ENCODE assay signal across 13 cellular contexts in genomic region chr16:11325404-11326083, GRCh38. TPM values are rescaled to one million over a fixed set of nuclear protein-coding genes. Genes with fewer than 3 reads are reported as not detected.
A peak's percentile ranks its signal among the peaks of the same experiment; 100 is the strongest.
DNase-seq lines count a peak whose midpoint lies in the region; ATAC-seq, FAIRE-seq and TF ChIP-seq lines count a peak whose summit lies in the region.
"Had no signal": no experiment of that assay in that cellular context is flagged by ENCODE, and none has a peak within 500 bp of the region (broad histone marks: within the 10 kb centered on the region; RNA-seq: fewer than 3 reads in every experiment).

No MANE protein-coding gene starts in this region.

- H2AFZ ChIP-seq in K562 (ENCODE audit: low read depth, low read length) = no peak overlapping the region

- no TSS peak for BruUV-seq in K562 (replicated peaks; lab: Mats Ljungman, UMichigan)

- peak; percentile 50 for DNase-seq in stimulated activated CD4-positive, alpha-beta T cell treated with anti-CD3 and anti-CD28 coated beads, Interleukin-1b, Interleukin-23, amount 100 ng/mL, for 48 hours
- no peak for DNase-seq in stimulated activated CD4-positive, alpha-beta T cell treated with anti-CD3 and anti-CD28 coated beads, Interleukin-12 subunit alpha, Interleukin-12 subunit beta, amount 100 ng/mL, for 4 hours
- DNase-seq in OCI-M1 (lab: John Stamatoyannopoulos, UW) = peak; percentile 27
- DNase-seq in K562 (ENCODE audit: extremely low read depth in 1 of 4, low spot score in 3 of 4) = no peak
- DNase-seq in stimulated activated naive CD8-positive, alpha-beta T cell treated with anti-CD3 and anti-CD28 coated beads, Interleukin-15, amount 100 ng/mL, for 72 hours = peak in 1 of 2 donors; percentile 62
- no peak for DNase-seq in effector memory CD8-positive, alpha-beta T cell
- DNase-seq in ureter (ENCODE audit: low spot score) = no peak
- DNase-seq: EL, NCI-H2171 treated with DMSO at 0.1 percent for 48 hours, ovary, T-cell had no signal

- no peak overlapping the region for H3K4me2 ChIP-seq in K562 (ENCODE audit: insufficient read depth, low read length)

- no peaks in the 10 kb centered on the region for H3K79me2 ChIP-seq in K562 (ENCODE audit: control insufficient read depth, insufficient read depth, low read length)

- no peak for FAIRE-seq in K562 (lab: Jason Lieb, UNC)

- TF ChIP-seq EP300 in K562 (IDR thresholded peaks at IDR 0.05; ENCODE audit: low read length) = no peak

- peaks cover 6% of the 10 kb centered on the region for H3K36me3 Mint-ChIP-seq in effector memory CD8-positive, alpha-beta T cell (ENCODE audit: insufficient read depth)
- H3K36me3 Mint-ChIP-seq: T-cell had no signal

- no peak for TF ChIP-seq POLR2A in K562 (conservative IDR thresholded peaks at IDR 0.05)

- peaks cover 69% of the 10 kb centered on the region for H3K4me1 Mint-ChIP-seq in stimulated activated naive CD8-positive, alpha-beta T cell treated with anti-CD3 and anti-CD28 coated beads, Interleukin-15, amount 100 ng/mL, for 72 hours
- peaks cover 23 to 24% of the 10 kb centered on the region in 2 donors for H3K4me1 Mint-ChIP-seq in effector memory CD8-positive, alpha-beta T cell (ENCODE audit: low read depth in 2 of 2)

- no peak overlapping the region for H3K4me3 Mint-ChIP-seq in stimulated activated naive CD8-positive, alpha-beta T cell treated with anti-CD3 and anti-CD28 coated beads, Interleukin-15, amount 100 ng/mL, for 72 hours
- H3K4me3 Mint-ChIP-seq in effector memory CD8-positive, alpha-beta T cell = no peak overlapping the region
- H3K4me3 Mint-ChIP-seq: T-cell had no signal

- 10% methylated on average over 10 of the region's 10 CpGs for WGBS in K562 (ENCODE audit: insufficient coverage, low coverage, missing lambda C conversion rate)

- H3K27me3 Mint-ChIP-seq in stimulated activated naive CD8-positive, alpha-beta T cell treated with anti-CD3 and anti-CD28 coated beads, Interleukin-15, amount 100 ng/mL, for 72 hours = no peaks in the 10 kb centered on the region
- peaks cover 24 to 29% of the 10 kb centered on the region in 2 donors for H3K27me3 Mint-ChIP-seq in effector memory CD8-positive, alpha-beta T cell
- H3K27me3 Mint-ChIP-seq: T-cell had no signal

- H3K36me3 ChIP-seq in K562 (ENCODE audit: control insufficient read depth, insufficient read depth, low read length) = no peaks in the 10 kb centered on the region
- H3K36me3 ChIP-seq: ovary had no signal

- ATAC-seq in K562 = no peak
- peak; percentile 74 for ATAC-seq in stimulated activated naive CD8-positive, alpha-beta T cell treated with anti-CD3 and anti-CD28 coated beads, Interleukin-15, amount 100 ng/mL, for 72 hours
- ATAC-seq in GM19455 (IDR thresholded peaks at IDR 0.05; ENCODE audit: unreplicated experiment) = no peak
- no peak for ATAC-seq in effector memory CD8-positive, alpha-beta T cell (replicated peaks)
- ATAC-seq: T-cell had no signal

- no peak overlapping the region for H3K27ac ChIP-seq in K562 (ENCODE audit: extremely low read depth, low read depth, low read length)
- H3K27ac ChIP-seq: ovary had no signal

- POLR2A ChIA-PET in K562 (lab: Yijun Ruan, JAX) = interaction anchor here (0.7 to 0.8 kb wide), 2 partner anchors 8 to 114 kb away, joined by 3 to 4 read pairs; no protein-coding TSS in a partner anchor

- CTCF ChIA-PET in K562 (lab: Yijun Ruan, JAX; ENCODE audit: low intra/inter-chr PET ratio) = no interaction called here

- peaks cover 0 to 3% of the 10 kb centered on the region in 2 experiments; a peak in 2 of 5 replicates for H3K4me1 ChIP-seq in K562 (replicated peaks in 1 of 2; ENCODE audit: control insufficient read depth in 2 of 2, insufficient read depth in 2 of 2, low read length in 2 of 2)

- peaks cover 2% of the 10 kb centered on the region; the same call in 1 of the 2 replicates for H3K9me3 ChIP-seq in K562 (replicated peaks; ENCODE audit: control insufficient read depth, insufficient read depth, low read depth, low read length)
- H3K9me3 ChIP-seq: ovary had no signal

- peaks cover 0 to 7% of the 10 kb centered on the region in 2 donors for H3K9me3 Mint-ChIP-seq in stimulated activated naive CD8-positive, alpha-beta T cell treated with anti-CD3 and anti-CD28 coated beads, Interleukin-15, amount 100 ng/mL, for 72 hours
- H3K9me3 Mint-ChIP-seq in effector memory CD8-positive, alpha-beta T cell = peaks cover 0 to 3% of the 10 kb centered on the region in 2 donors
- H3K9me3 Mint-ChIP-seq: T-cell had no signal

- TF ChIP-seq RAD21 in K562 (CRISPR knock-in tag; conservative IDR thresholded peaks at IDR 0.05 in 1 of 2, IDR thresholded peaks at IDR 0.05 in 1 of 2) = no peak

- peaks cover 16 to 29% of the 10 kb centered on the region in 2 experiments; a peak in 4 of 5 replicates for H3K27me3 ChIP-seq in K562 (ENCODE audit: control insufficient read depth in 2 of 2, insufficient read depth in 2 of 2, low read length in 2 of 2)
- H3K27me3 ChIP-seq: ovary had no signal

- in situ Hi-C loops in K562 (cut with MboI) = no loop called here

- H3K9me1 ChIP-seq in K562 (ENCODE audit: control insufficient read depth, insufficient read depth, low read length) = no peaks in the 10 kb centered on the region

- no peak overlapping the region for H3K4me3 ChIP-seq in K562
- H3K4me3 ChIP-seq: ovary had no signal

- H3K9ac ChIP-seq in K562 (ENCODE audit: insufficient read depth in 1 of 2, low read depth in 2 of 2, low read length in 2 of 2) = no peak overlapping the region

- TF ChIP-seq CTCF in K562 (IDR thresholded peaks at IDR 0.05 in 2 of 3, conservative IDR thresholded peaks at IDR 0.05 in 1 of 3; ENCODE audit: insufficient read depth in 2 of 3, low read depth in 1 of 3, low read length in 3 of 3) = no peak

- H3K27ac Mint-ChIP-seq in stimulated activated naive CD8-positive, alpha-beta T cell treated with anti-CD3 and anti-CD28 coated beads, Interleukin-15, amount 100 ng/mL, for 72 hours = peak overlapping the region; percentile 5 to 28
- H3K27ac Mint-ChIP-seq in effector memory CD8-positive, alpha-beta T cell = no peak overlapping the region

- intact Hi-C loops in K562 (cut with micrococcal nuclease) = no loop called here

- H4K20me1 ChIP-seq in K562 (replicated peaks; ENCODE audit: control insufficient read depth, insufficient read depth, low read length) = no peaks in the 10 kb centered on the region

RNA-seq across cellular contexts. Expression of gene RMI2, which starts 19.7 kb away (rescaled TPM):
- 15.0 and 19.5 TPM in 2 replicates for total RNA-seq in K562 (2011; cell fraction: chromatin; rRNA removed; ENCODE audit: low replicate concordance)
- total RNA-seq in K562 (2011; cell fraction: nucleolus; rRNA removed) = 8.7 and 9.6 TPM in 2 replicates
- 13.8 and 19.5 TPM in 2 replicates for total RNA-seq in K562 (2011; cell fraction: nucleoplasm; rRNA removed)
- total RNA-seq in K562 (2014; rRNA removed) (23.2 and 35.2 TPM in 2 replicates), K562 (2014; rRNA removed; fragmentation: Illumina TruSeq; extraction: Trizol) (32.6 and 39.9 TPM in 2 replicates), K562 (2015; rRNA removed; fragmentation: Illumina TruSeq; extraction: Trizol) (16.1 and 16.4 TPM in 2 replicates), K562 (2021) (33.7 and 38.8 TPM in 2 replicates), ureter (8.4 TPM)
- polyA plus RNA-seq in K562 (2011; rRNA removed) (27.4 and 35.0 TPM in 2 replicates), K562 (2014; fragmentation: Illumina TruSeq; extraction: Trizol) (43.4 and 48.8 TPM in 2 replicates), K562 (2014; fragmentation: Nextera tagmentation; extraction: Ambion mirVana) (10 to 100 TPM in 1 of 2 experiments, 1 to 10 TPM in 1; 8.0 to 10.3 TPM), K562 (2014; rRNA removed) (32.5 and 36.9 TPM in 2 replicates)
- 12.1 and 25.8 TPM in 2 replicates for polyA plus RNA-seq in K562 (2011; cell fraction: cytosol; rRNA removed)
- polyA plus RNA-seq in K562 (2011; cell fraction: nucleus; rRNA removed) = 9.6 and 15.0 TPM in 2 replicates
- 37.1 and 50.2 TPM in 2 replicates for polyA plus RNA-seq in K562 (2012)
- 18.2 and 19.3 TPM in 2 replicates for polyA minus RNA-seq in K562 (2011; rRNA and poly(A)+ RNA removed)
- 7.6 and 8.6 TPM in 2 replicates for polyA minus RNA-seq in K562 (2011; cell fraction: cytosol; rRNA and poly(A)+ RNA removed)
- 3.9 and 8.6 TPM in 2 replicates for polyA minus RNA-seq in K562 (2011; cell fraction: nucleus; rRNA and poly(A)+ RNA removed)

RNA-seq across cellular contexts. Expression of gene PRM1, which starts 44.4 kb away (rescaled TPM):
- total RNA-seq in K562 (2011; cell fraction: chromatin; rRNA removed; ENCODE audit: low replicate concordance) = not detected in 2 replicates
- not detected in 2 replicates for total RNA-seq in K562 (2011; cell fraction: nucleolus; rRNA removed)
- total RNA-seq in K562 (2011; cell fraction: nucleoplasm; rRNA removed) = not detected in 2 replicates
- total RNA-seq in K562 (2014; rRNA removed) = not detected in 2 replicates
- not detected in 2 replicates for total RNA-seq in K562 (2014; rRNA removed; fragmentation: Illumina TruSeq; extraction: Trizol)
- not detected in 2 replicates for total RNA-seq in K562 (2015; rRNA removed; fragmentation: Illumina TruSeq; extraction: Trizol)
- not detected in 2 replicates for total RNA-seq in K562 (2021)
- polyA plus RNA-seq in K562 (2011; rRNA removed) = not detected in 2 replicates
- polyA plus RNA-seq in K562 (2011; cell fraction: cytosol; rRNA removed) = not detected in 2 replicates
- not detected in 2 replicates for polyA plus RNA-seq in K562 (2011; cell fraction: nucleus; rRNA removed)
- not detected in 2 replicates for polyA plus RNA-seq in K562 (2012)
- not detected in 2 replicates for polyA plus RNA-seq in K562 (2014; fragmentation: Illumina TruSeq; extraction: Trizol)
- not detected for polyA plus RNA-seq in K562 (2014; fragmentation: Nextera tagmentation; extraction: Ambion mirVana)
- polyA plus RNA-seq in K562 (2014; rRNA removed) = not detected in 2 replicates
- polyA minus RNA-seq in K562 (2011; rRNA and poly(A)+ RNA removed) = not detected in 2 replicates
- not detected in 2 replicates for polyA minus RNA-seq in K562 (2011; cell fraction: cytosol; rRNA and poly(A)+ RNA removed)
- polyA minus RNA-seq in K562 (2011; cell fraction: nucleus; rRNA and poly(A)+ RNA removed) = not detected in 2 replicates
- not detected for total RNA-seq in ureter
- total RNA-seq: lower leg skin, ovary, T-cell had no signal
- polyA plus RNA-seq: ovary had no signal

RNA-seq across cellular contexts. Expression of gene PRM2, which starts 49.3 kb away (rescaled TPM):
- not detected in 2 replicates for total RNA-seq in K562 (2011; cell fraction: chromatin; rRNA removed; ENCODE audit: low replicate concordance)
- total RNA-seq in K562 (2011; cell fraction: nucleolus; rRNA removed) = not detected in 2 replicates
- not detected in 2 replicates for total RNA-seq in K562 (2011; cell fraction: nucleoplasm; rRNA removed)
- not detected in 2 replicates for total RNA-seq in K562 (2014; rRNA removed)
- not detected in 2 replicates for total RNA-seq in K562 (2014; rRNA removed; fragmentation: Illumina TruSeq; extraction: Trizol)
- total RNA-seq in K562 (2015; rRNA removed; fragmentation: Illumina TruSeq; extraction: Trizol) = not detected in 2 replicates
- total RNA-seq in K562 (2021) = not detected in 2 replicates
- polyA plus RNA-seq in K562 (2011; rRNA removed) = not detected in 2 replicates
- polyA plus RNA-seq in K562 (2011; cell fraction: cytosol; rRNA removed) = not detected in 2 replicates
- polyA plus RNA-seq in K562 (2011; cell fraction: nucleus; rRNA removed) = not detected in 2 replicates
- polyA plus RNA-seq in K562 (2012) = not detected in 2 replicates
- not detected in 2 replicates for polyA plus RNA-seq in K562 (2014; fragmentation: Illumina TruSeq; extraction: Trizol)
- polyA plus RNA-seq in K562 (2014; fragmentation: Nextera tagmentation; extraction: Ambion mirVana) = not detected
- polyA plus RNA-seq in K562 (2014; rRNA removed) = not detected in 2 replicates
- not detected in 2 replicates for polyA minus RNA-seq in K562 (2011; rRNA and poly(A)+ RNA removed)
- polyA minus RNA-seq in K562 (2011; cell fraction: cytosol; rRNA and poly(A)+ RNA removed) = not detected in 2 replicates
- polyA minus RNA-seq in K562 (2011; cell fraction: nucleus; rRNA and poly(A)+ RNA removed) = not detected in 2 replicates
- total RNA-seq in ureter = not detected
- total RNA-seq: ovary, T-cell had no signal
- polyA plus RNA-seq: ovary had no signal

RNA-seq across cellular contexts. Expression of gene PRM3, which starts 52.1 kb away (rescaled TPM):
- total RNA-seq in K562 (2011; cell fraction: chromatin; rRNA removed; ENCODE audit: low replicate concordance) = not detected in 2 replicates
- not detected in 2 replicates for total RNA-seq in K562 (2011; cell fraction: nucleolus; rRNA removed)
- total RNA-seq in K562 (2011; cell fraction: nucleoplasm; rRNA removed) = not detected in 2 replicates
- not detected in 2 replicates for total RNA-seq in K562 (2014; rRNA removed)
- total RNA-seq in K562 (2014; rRNA removed; fragmentation: Illumina TruSeq; extraction: Trizol) = not detected in 2 replicates
- total RNA-seq in K562 (2015; rRNA removed; fragmentation: Illumina TruSeq; extraction: Trizol) = not detected in 2 replicates
- not detected in 2 replicates for total RNA-seq in K562 (2021)
- polyA plus RNA-seq in K562 (2011; rRNA removed) = not detected in 2 replicates
- not detected in 2 replicates for polyA plus RNA-seq in K562 (2011; cell fraction: cytosol; rRNA removed)
- not detected in 2 replicates for polyA plus RNA-seq in K562 (2011; cell fraction: nucleus; rRNA removed)
- not detected in 2 replicates for polyA plus RNA-seq in K562 (2012)
- polyA plus RNA-seq in K562 (2014; fragmentation: Illumina TruSeq; extraction: Trizol) = not detected in 2 replicates
- not detected for polyA plus RNA-seq in K562 (2014; fragmentation: Nextera tagmentation; extraction: Ambion mirVana)
- not detected in 2 replicates for polyA plus RNA-seq in K562 (2014; rRNA removed)
- not detected in 2 replicates for polyA minus RNA-seq in K562 (2011; rRNA and poly(A)+ RNA removed)
- polyA minus RNA-seq in K562 (2011; cell fraction: cytosol; rRNA and poly(A)+ RNA removed) = not detected in 2 replicates
- polyA minus RNA-seq in K562 (2011; cell fraction: nucleus; rRNA and poly(A)+ RNA removed) = not detected in 2 replicates
- total RNA-seq in ureter = not detected
- total RNA-seq: lower leg skin, ovary, T-cell had no signal
- polyA plus RNA-seq: ovary had no signal

RNA-seq across cellular contexts. Expression of gene TNP2, which starts 56.4 kb away (rescaled TPM):
- not detected in 2 replicates for total RNA-seq in K562 (2011; cell fraction: chromatin; rRNA removed; ENCODE audit: low replicate concordance)
- total RNA-seq in K562 (2011; cell fraction: nucleolus; rRNA removed) = not detected in 2 replicates
- total RNA-seq in K562 (2011; cell fraction: nucleoplasm; rRNA removed) = not detected in 2 replicates
- total RNA-seq in K562 (2014; rRNA removed) (not detected in 2 replicates), K562 (2014; rRNA removed; fragmentation: Illumina TruSeq; extraction: Trizol) (not detected in 2 replicates), K562 (2015; rRNA removed; fragmentation: Illumina TruSeq; extraction: Trizol) (not detected in 2 replicates), K562 (2021) (not detected in 2 replicates), ureter (not detected)
- polyA plus RNA-seq in K562 (2011; rRNA removed) (not detected in 2 replicates), K562 (2014; fragmentation: Illumina TruSeq; extraction: Trizol) (not detected in 2 replicates), K562 (2014; fragmentation: Nextera tagmentation; extraction: Ambion mirVana) (not detected), K562 (2014; rRNA removed) (not detected in 2 replicates)
- not detected in 2 replicates for polyA plus RNA-seq in K562 (2011; cell fraction: cytosol; rRNA removed)
- not detected in 2 replicates for polyA plus RNA-seq in K562 (2011; cell fraction: nucleus; rRNA removed)
- polyA plus RNA-seq in K562 (2012) = not detected in 2 replicates
- not detected in 2 replicates for polyA minus RNA-seq in K562 (2011; rRNA and poly(A)+ RNA removed)
- polyA minus RNA-seq in K562 (2011; cell fraction: cytosol; rRNA and poly(A)+ RNA removed) = not detected in 2 replicates
- polyA minus RNA-seq in K562 (2011; cell fraction: nucleus; rRNA and poly(A)+ RNA removed) = not detected in 2 replicates
- total RNA-seq: lower leg skin, ovary, T-cell had no signal
- polyA plus RNA-seq: ovary had no signal

Comparison
In these comparisons a context has a peak if more than half of its experiments do, and no peak if none do; other contexts are left out.
1. DNase-seq: peak in stimulated activated CD4-positive, alpha-beta T cell treated with anti-CD3 and anti-CD28 coated beads, Interleukin-1b, Interleukin-23, amount 100 ng/mL, for 48 hours (single experiment) and OCI-M1 (single experiment); none in stimulated activated CD4-positive, alpha-beta T cell treated with anti-CD3 and anti-CD28 coated beads, Interleukin-12 subunit alpha, Interleukin-12 subunit beta, amount 100 ng/mL, for 4 hours (single experiment), K562 (0 of 4), effector memory CD8-positive, alpha-beta T cell (0 of 3) and ureter (single experiment).
2. H3K27ac Mint-ChIP-seq: peak in stimulated activated naive CD8-positive, alpha-beta T cell treated with anti-CD3 and anti-CD28 coated beads, Interleukin-15, amount 100 ng/mL, for 72 hours (2 of 2); none in effector memory CD8-positive, alpha-beta T cell (0 of 2).